ENCODE assay signal across 9 cellular contexts in the genomic region with DNA sequence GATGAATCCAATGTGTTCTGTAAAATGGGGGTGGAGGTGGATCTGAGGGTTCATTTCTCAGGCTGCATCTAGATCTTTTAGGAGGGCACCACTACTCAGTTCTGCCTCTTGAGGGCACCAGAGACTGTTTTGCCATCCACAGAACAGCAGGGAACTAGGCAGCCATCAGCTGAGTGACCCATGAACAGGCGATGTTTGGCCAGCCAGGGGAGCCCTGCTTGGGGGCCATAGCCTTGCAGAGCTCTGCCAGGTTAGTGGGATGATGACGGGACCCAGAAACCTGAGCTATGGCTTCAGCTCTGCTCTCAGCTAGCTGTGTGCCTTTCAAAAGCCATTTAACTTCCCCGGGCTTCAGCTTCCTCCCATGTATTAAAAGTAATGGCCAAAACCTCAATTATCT. TPM values are rescaled to one million over a fixed set of nuclear protein-coding genes. Genes with fewer than 3 reads are reported as not detected.
DNase-seq lines count a peak whose midpoint lies in the region; ATAC-seq and TF ChIP-seq lines count a peak whose summit lies in the region.
"Had no signal": no experiment of that assay in that cellular context is flagged by ENCODE, and none has a peak within 500 bp of the region (broad histone marks: within the 10 kb centered on the region; RNA-seq: fewer than 3 reads in every experiment).

No MANE protein-coding gene starts in this region.

- DNase-seq in NCI-H345 (lab: John Stamatoyannopoulos, UW), result peak; percentile 55
- DNase-seq in NCI-H345 treated with DMSO at 0.1 percent for 48 hours (lab: John Stamatoyannopoulos, UW; ENCODE audit: unreplicated experiment), result no peak
- peak; percentile 81 for DNase-seq in NCI-H526 treated with DMSO at 0.1 percent for 48 hours (lab: John Stamatoyannopoulos, UW)
- DNase-seq in activated CD4-positive, alpha-beta T cell treated with anti-CD3 and anti-CD28 coated beads, Interleukin-2, amount 50 U/mL, for 48 hours, result peak; percentile 52 to 59
- peak in 2 of 3 experiments; percentile 15 to 23 for DNase-seq in effector memory CD8-positive, alpha-beta T cell
- DNase-seq in memory B cell (ENCODE audit: low spot score in 2 of 2), result peak; percentile 32 to 39
- DNase-seq in testis, result peak; percentile 79

- no peak overlapping the region for H3K4me3 Mint-ChIP-seq in effector memory CD8-positive, alpha-beta T cell
- no peak overlapping the region for H3K4me3 Mint-ChIP-seq in memory B cell

- no peaks in the 10 kb centered on the region for H3K4me1 ChIP-seq in testis

- ATAC-seq in HG03354 (IDR thresholded peaks at IDR 0.05; ENCODE audit: poor library complexity, severe bottlenecking, unreplicated experiment) (peak; percentile 71), memory B cell (ENCODE audit: low read depth) (peak; percentile 54)
- peak; percentile 45 for ATAC-seq in effector memory CD8-positive, alpha-beta T cell (replicated peaks)

- no peaks in the 10 kb centered on the region for H3K9me3 Mint-ChIP-seq in effector memory CD8-positive, alpha-beta T cell
- no peaks in the 10 kb centered on the region for H3K9me3 Mint-ChIP-seq in memory B cell

- H3K36me3 Mint-ChIP-seq in effector memory CD8-positive, alpha-beta T cell (ENCODE audit: insufficient read depth), result no peaks in the 10 kb centered on the region
- no peaks in the 10 kb centered on the region for H3K36me3 Mint-ChIP-seq in memory B cell

- H3K27me3 ChIP-seq in testis, result no peaks in the 10 kb centered on the region
- H3K27me3 ChIP-seq: BLaER1 had no signal

- 42 to 55% methylated on average over 3 of the region's 3 CpGs for WGBS in testis, 2 donors

- intact Hi-C loops in testis (cut with DNase I; ENCODE audit: low total_unique reads), result loop anchor here (5.0 kb wide), 1 partner anchor 336 kb away; no protein-coding TSS in a partner anchor

- no peaks in the 10 kb centered on the region for H3K36me3 ChIP-seq in testis (ENCODE audit: low read depth, missing control alignments)
- H3K36me3 ChIP-seq: BLaER1 had no signal

- no peak overlapping the region for H3K4me3 ChIP-seq in testis
- H3K4me3 ChIP-seq: BLaER1 had no signal

- TF ChIP-seq POLR2A in testis (IDR thresholded peaks at IDR 0.05), result no peak

- H3K9me3 ChIP-seq in testis, result no peaks in the 10 kb centered on the region
- H3K9me3 ChIP-seq: BLaER1 had no signal

- H3K27me3 Mint-ChIP-seq in effector memory CD8-positive, alpha-beta T cell, result peaks cover 38 to 65% of the 10 kb centered on the region in 2 donors
- peaks cover 16% of the 10 kb centered on the region for H3K27me3 Mint-ChIP-seq in memory B cell

- H3K4me1 Mint-ChIP-seq in effector memory CD8-positive, alpha-beta T cell (ENCODE audit: low read depth in 2 of 2), result no peaks in the 10 kb centered on the region
- no peaks in the 10 kb centered on the region for H3K4me1 Mint-ChIP-seq in memory B cell

- H3K27ac ChIP-seq in testis, result no peak overlapping the region
- H3K27ac ChIP-seq: BLaER1 had no signal

- H3K27ac Mint-ChIP-seq in effector memory CD8-positive, alpha-beta T cell, result no peak overlapping the region
- no peak overlapping the region for H3K27ac Mint-ChIP-seq in memory B cell

- peak; percentile 62 to 81 (median 79) for TF ChIP-seq CTCF in testis (IDR thresholded peaks at IDR 0.05)

RNA-seq across cellular contexts. Expression of a gene that starts 13.4 kb away (rescaled TPM):
- total RNA-seq in testis, result 1 to 10 TPM; 4.1 to 5.1 TPM
- polyA plus RNA-seq in testis (ENCODE audit: insufficient read depth, low read depth, low replicate concordance), result 2.1 TPM

RNA-seq across cellular contexts. Expression of a gene that starts 32.4 kb away (rescaled TPM):
- 10 to 100 TPM; 31.3 to 40.4 TPM for total RNA-seq in testis
- polyA plus RNA-seq in testis (ENCODE audit: insufficient read depth, low read depth, low replicate concordance), result 57.9 TPM
